In genomic region chr6:18835976-18836375, GRCh38 we compare ENCODE assay signal across 16 cellular contexts.
A peak's percentile ranks its signal among the peaks of the same experiment; 100 is the strongest.
DNase-seq lines count a peak whose midpoint lies in the region; ATAC-seq and TF ChIP-seq lines count a peak whose summit lies in the region.
"Had no signal": no experiment of that assay in that cellular context is flagged by ENCODE, and none has a peak within 500 bp of the region (broad histone marks: within the 10 kb centered on the region; RNA-seq: fewer than 3 reads in every experiment).

No MANE protein-coding gene starts in this region.

- H3K9me3 Mint-ChIP-seq in T-helper 2 cell treated with Interferon-gamma antibody and Interleukin-4, amounts not matched to agents 5 μg/mL and 100 μg/mL, for 36 hours, result peaks cover 9% of the 10 kb centered on the region

- H3K9ac ChIP-seq in PC-3 (ENCODE audit: low read length) (no peak overlapping the region), Karpas-422 (ENCODE audit: low read length) (no peak overlapping the region)
- H3K9ac ChIP-seq: BLaER1, GM23248 had no signal

- H3K36me3 ChIP-seq in PC-3 (ENCODE audit: low read depth, low read length) (no peaks in the 10 kb centered on the region), Karpas-422 (ENCODE audit: insufficient read depth, low read length) (no peaks in the 10 kb centered on the region)
- H3K36me3 ChIP-seq: BLaER1 had no signal

- no peak for ATAC-seq in PC-3

- H3K36me3 Mint-ChIP-seq in T-helper 2 cell treated with Interferon-gamma antibody and Interleukin-4, amounts not matched to agents 5 μg/mL and 100 μg/mL, for 36 hours (ENCODE audit: low read depth), result no peaks in the 10 kb centered on the region
- H3K36me3 Mint-ChIP-seq: CD14-positive monocyte; CD4-positive, alpha-beta memory T cell had no signal

- H2AFZ ChIP-seq in PC-3 (ENCODE audit: low read length), result no peak overlapping the region
- H2AFZ ChIP-seq in Karpas-422 (ENCODE audit: low read length), result no peak overlapping the region
- H2AFZ ChIP-seq: GM23248 had no signal

- H3K27ac ChIP-seq in PC-3 (ENCODE audit: low read length), result no peak overlapping the region
- no peak overlapping the region for H3K27ac ChIP-seq in Karpas-422 (ENCODE audit: low read length)
- H3K27ac ChIP-seq: BLaER1, GM23248 had no signal

- H3K4me2 ChIP-seq in PC-3 (ENCODE audit: low read length), result no peak overlapping the region
- H3K4me2 ChIP-seq in Karpas-422 (ENCODE audit: low read depth, low read length, poor library complexity, severe bottlenecking), result no peak overlapping the region
- H3K4me2 ChIP-seq: BLaER1 had no signal

- H3K27me3 Mint-ChIP-seq in T-helper 2 cell treated with Interferon-gamma antibody and Interleukin-4, amounts not matched to agents 5 μg/mL and 100 μg/mL, for 36 hours (ENCODE audit: low read depth), result no peaks in the 10 kb centered on the region
- H3K27me3 Mint-ChIP-seq: CD4-positive, alpha-beta memory T cell had no signal

- H3K4me1 ChIP-seq in PC-3 (ENCODE audit: insufficient read depth, low read length) (no peaks in the 10 kb centered on the region), Karpas-422 (ENCODE audit: low read length) (no peaks in the 10 kb centered on the region)
- H3K4me1 ChIP-seq: BLaER1 had no signal

- H4K20me1 ChIP-seq in PC-3 (ENCODE audit: low read length), result no peaks in the 10 kb centered on the region
- no peaks in the 10 kb centered on the region for H4K20me1 ChIP-seq in Karpas-422 (ENCODE audit: insufficient read depth, low read depth, low read length)
- H4K20me1 ChIP-seq: BLaER1 had no signal

- H3K79me2 ChIP-seq in PC-3 (ENCODE audit: low read length) (no peaks in the 10 kb centered on the region), Karpas-422 (ENCODE audit: low read length) (no peaks in the 10 kb centered on the region)

- POLR2A ChIA-PET in PC-3 (lab: Charles Lee; ENCODE audit: unreplicated experiment), result no interaction called here

- H3K4me3 ChIP-seq in PC-3 (ENCODE audit: low read length), result no peak overlapping the region
- H3K4me3 ChIP-seq in epithelial cell of esophagus (ENCODE audit: low read length), result no peak overlapping the region
- H3K4me3 ChIP-seq in Karpas-422 (ENCODE audit: low read length), result no peak overlapping the region
- H3K4me3 ChIP-seq: BLaER1, GM23248 had no signal

- no peak overlapping the region for H3K27ac Mint-ChIP-seq in T-helper 2 cell treated with Interferon-gamma antibody and Interleukin-4, amounts not matched to agents 5 μg/mL and 100 μg/mL, for 36 hours
- H3K27ac Mint-ChIP-seq: CD14-positive monocyte; CD4-positive, alpha-beta memory T cell had no signal

- H3K9me3 ChIP-seq in PC-3 (ENCODE audit: low read length), result no peaks in the 10 kb centered on the region
- no peaks in the 10 kb centered on the region for H3K9me3 ChIP-seq in Karpas-422 (ENCODE audit: low read length)
- H3K9me3 ChIP-seq: BLaER1 had no signal

- no TSS peak for BruUV-seq in PC-3 (replicated peaks; lab: Mats Ljungman, UMichigan)

- intact Hi-C loops in PC-3 (cut with micrococcal nuclease), result no loop called here

- H3F3A ChIP-seq in PC-3 (ENCODE audit: low read length, unreplicated experiment), result no peaks in the 10 kb centered on the region

- CTCF ChIA-PET in PC-3 (lab: Charles Lee), result no interaction called here

- no peaks in the 10 kb centered on the region for H3K4me1 Mint-ChIP-seq in T-helper 2 cell treated with Interferon-gamma antibody and Interleukin-4, amounts not matched to agents 5 μg/mL and 100 μg/mL, for 36 hours (ENCODE audit: low read depth)
- H3K4me1 Mint-ChIP-seq: CD14-positive monocyte; CD4-positive, alpha-beta memory T cell had no signal

- no peak overlapping the region for H3K4me3 Mint-ChIP-seq in T-helper 2 cell treated with Interferon-gamma antibody and Interleukin-4, amounts not matched to agents 5 μg/mL and 100 μg/mL, for 36 hours
- H3K4me3 Mint-ChIP-seq: CD14-positive monocyte; CD4-positive, alpha-beta memory T cell had no signal

- TF ChIP-seq CTCF in PC-3 (conservative IDR thresholded peaks at IDR 0.05; ENCODE audit: low read depth, low read length), result no peak
- no peak for TF ChIP-seq CTCF in epithelial cell of esophagus (IDR thresholded peaks at IDR 0.05; ENCODE audit: insufficient read depth, low read depth, low read length, missing control alignments)

- peak; percentile 2 for DNase-seq in Daoy (ENCODE audit: low read depth)
- peak; percentile 5 for DNase-seq in HT-29 (ENCODE audit: low spot score)
- peak; percentile 32 for DNase-seq in PC-3
- peak; percentile 2 for DNase-seq in epithelial cell of esophagus (ENCODE audit: low read depth)
- no peak for DNase-seq in Karpas-422
- DNase-seq in T-helper 2 cell treated with Interferon-gamma antibody and Interleukin-4, amounts not matched to agents 5 μg/mL and 100 μg/mL, for 36 hours (ENCODE audit: low spot score), result no peak
- DNase-seq in KG1 (lab: John Stamatoyannopoulos, UW), result no peak
- DNase-seq: 8988T; CD4-positive, alpha-beta memory T cell; DMS153; DMS79; GM23248; HCEC 1CT; IMR-90 had no signal

- H3K9me2 ChIP-seq in PC-3 (replicated peaks; ENCODE audit: low read length), result no peaks in the 10 kb centered on the region
- no peaks in the 10 kb centered on the region for H3K9me2 ChIP-seq in Karpas-422 (replicated peaks; ENCODE audit: insufficient read depth, low read length)

- peaks cover 21% of the 10 kb centered on the region for H3K27me3 ChIP-seq in PC-3 (ENCODE audit: low read length)
- no peaks in the 10 kb centered on the region for H3K27me3 ChIP-seq in Karpas-422 (ENCODE audit: low read length)
- H3K27me3 ChIP-seq: BLaER1 had no signal

Comparison
In these comparisons a context has a peak if more than half of its experiments do, and no peak if none do; other contexts are left out.
1. DNase-seq: peak in Daoy (single experiment), HT-29 (single experiment), PC-3 (single experiment) and epithelial cell of esophagus (single experiment); none in Karpas-422 (single experiment), T-helper 2 cell treated with Interferon-gamma antibody and Interleukin-4, amounts not matched to agents 5 μg/mL and 100 μg/mL, for 36 hours (single experiment) and KG1 (single experiment).